8 cellular contexts compared by ENCODE assay signal in the genomic region with DNA sequence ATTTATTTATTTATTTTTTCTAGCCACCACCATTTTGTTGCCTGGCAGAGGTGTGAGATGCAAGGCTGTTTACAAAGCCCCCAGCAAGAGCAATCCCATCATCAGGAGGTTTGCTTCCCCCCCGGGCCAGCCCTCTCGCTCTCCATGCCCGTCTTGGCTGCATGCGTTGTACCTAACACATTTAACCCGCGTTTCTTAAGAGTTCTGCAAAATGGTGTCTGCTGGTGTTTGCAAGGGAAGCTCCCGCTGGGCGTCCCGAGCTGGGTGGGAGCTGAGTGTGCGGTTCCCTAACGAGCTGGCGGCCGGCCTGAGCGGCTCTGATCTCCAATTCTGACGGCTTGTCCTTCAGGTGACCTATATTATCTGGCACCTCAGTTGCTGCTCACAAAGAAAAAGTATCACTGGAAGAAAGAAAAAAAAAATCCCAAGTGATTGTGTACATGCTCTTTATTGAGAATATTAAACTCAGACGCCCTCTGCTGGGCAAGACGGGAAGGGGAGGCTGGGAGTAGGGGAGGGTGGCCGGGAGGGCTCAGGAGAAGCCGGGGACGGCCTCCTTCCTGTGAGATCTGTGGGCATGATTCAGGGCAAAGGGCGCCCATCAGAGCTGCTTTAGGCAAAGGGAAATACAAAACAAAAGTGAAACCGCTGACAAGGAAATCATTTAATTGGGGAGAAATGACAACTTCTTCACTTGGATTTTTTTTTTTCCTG.
DNase-seq lines count a peak whose midpoint lies in the region; ATAC-seq and FAIRE-seq lines count a peak whose summit lies in the region.

No MANE protein-coding gene starts in this region.

- no peaks in the 10 kb centered on the region for H3K36me3 ChIP-seq in SJCRH30

- DNase-seq in DMS53 (lab: John Stamatoyannopoulos, UW): peak; percentile 94
- DNase-seq in M059J (ENCODE audit: low read depth): peak; percentile 100
- peak; percentile 96 to 99 for DNase-seq in SJCRH30
- DNase-seq in activated naive CD4-positive, alpha-beta T cell (lab: John Stamatoyannopoulos, UW): peak; percentile 88 to 96 (median 91)
- peak; percentile 56 to 85 for DNase-seq in frontal cortex (ENCODE audit: low spot score in 2 of 2)
- peak; percentile 55 for DNase-seq in non-pigmented ciliary epithelial cell (ENCODE audit: low read depth)
- DNase-seq in substantia nigra (lab: John Stamatoyannopoulos, UW): peak; percentile 20 to 93 (median 86)

- FAIRE-seq in frontal cortex (lab: Jason Lieb, UNC): no peak

- no peaks in the 10 kb centered on the region for H3K27me3 ChIP-seq in SJCRH30

- peak overlapping the region; percentile 68 for H3K4me3 ChIP-seq in SJCRH30

- H3K27ac ChIP-seq in SJCRH30 (peak overlapping the region; percentile 87), substantia nigra (ENCODE audit: low read depth, low read length, poor library complexity, severe bottlenecking) (peak overlapping the region; percentile 89)

- H3K4me1 ChIP-seq in SJCRH30: peaks cover 31% of the 10 kb centered on the region

- ATAC-seq in GM21786 (IDR thresholded peaks at IDR 0.05; ENCODE audit: unreplicated experiment): peak; percentile 57

- no peaks in the 10 kb centered on the region for H3K9me3 ChIP-seq in SJCRH30 (replicated peaks)

Comparison
In these comparisons a context has a peak if more than half of its experiments do, and no peak if none do; other contexts are left out.
1. Peak in every context shown above with its lines: DNase-seq, ATAC-seq, H3K4me3 ChIP-seq and H3K27ac ChIP-seq.